ENCODE assay signal across 29 cellular contexts in the genomic region with DNA sequence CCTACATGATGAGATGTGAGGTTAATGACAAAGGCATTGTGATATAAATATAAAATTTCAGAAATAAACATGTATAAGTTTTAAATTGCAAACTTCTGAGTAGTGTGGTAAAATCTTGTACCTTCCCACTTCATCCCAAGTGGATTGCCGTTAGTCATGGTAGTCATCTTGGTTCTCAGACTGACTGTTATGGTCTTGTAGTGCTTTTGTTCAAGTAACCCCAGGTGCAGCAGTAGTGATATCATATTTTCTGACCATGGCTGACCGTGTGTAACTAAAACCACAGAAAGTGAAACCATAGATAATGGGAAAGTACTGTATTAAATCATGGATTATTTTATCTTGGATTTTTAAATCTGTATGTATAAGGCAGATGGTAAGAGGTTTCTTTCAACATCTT.
"Had no signal": no experiment of that assay in that cellular context is flagged by ENCODE, and none has a peak within 500 bp of the region (broad histone marks: within the 10 kb centered on the region; RNA-seq: fewer than 3 reads in every experiment).

No MANE protein-coding gene starts in this region.

- DNase-seq: activated CD4-positive, alpha-beta T cell treated with anti-CD3 and anti-CD28 coated beads for 4 hours; activated CD8-positive, alpha-beta memory T cell treated with anti-CD3 and anti-CD28 coated beads, Interleukin-2, amount 50 U/mL, for 4 hours; activated CD8-positive, alpha-beta T cell treated with anti-CD3 and anti-CD28 coated beads for 36 hours; activated gamma-delta T cell treated with Interleukin-2 at 50 U/mL for 16 hours; activated naive CD4-positive, alpha-beta T cell treated with anti-CD3 and anti-CD28 coated beads, Interleukin-2, amount 10 ng/mL, durations not matched to agents 7 days and 5 days; activated naive CD8-positive, alpha-beta T cell treated with anti-CD3 and anti-CD28 coated beads for 36 hours; activated T-cell treated with anti-CD3 and anti-CD28 coated beads, Interleukin-2, amount 50 U/mL, for 72 hours; anterior cingulate cortex; cerebellar nuclear complex; colonic mucosa; MG63; MV-4-11; NCI-H1092 treated with DMSO at 0.1 percent for 48 hours; NCI-H1417 treated with DMSO at 0.1 percent for 48 hours; NCI-H1694; NCI-H2029; NCI-H345; NCI-H510A; NCI-H526 treated with DMSO at 0.1 percent for 48 hours; NCI-H82; Right ventricle myocardium superior had no signal

- ATAC-seq: activated CD4-positive, CD25-positive, alpha-beta regulatory T cell treated with anti-CD3 and anti-CD28 coated beads, Interleukin-2, amount 50 U/mL, for 24 hours; activated CD8-positive, alpha-beta T cell treated with anti-CD3 and anti-CD28 coated beads for 36 hours; activated T-cell treated with anti-CD3 and anti-CD28 coated beads, Interleukin-2, amount 50 U/mL, for 72 hours; Panc1; SK-N-SH treated with all-trans-retinoic acid at 6 μM for 48 hours had no signal

- H3K4me3 ChIP-seq: cardiac muscle cell, colonic mucosa, MG63, SJSA1 had no signal

- H3K27ac Mint-ChIP-seq: activated CD8-positive, alpha-beta T cell treated with anti-CD3 and anti-CD28 coated beads for 36 hours; activated naive CD4-positive, alpha-beta T cell treated with anti-CD3 and anti-CD28 coated beads, Interleukin-2, amount 10 ng/mL, durations not matched to agents 7 days and 5 days; activated naive CD8-positive, alpha-beta T cell treated with anti-CD3 and anti-CD28 coated beads for 36 hours; activated T-cell treated with anti-CD3 and anti-CD28 coated beads, Interleukin-2, amount 50 U/mL, for 72 hours; activated T-helper 2 cell treated with anti-CD3 and anti-CD28 coated beads, Interferon-gamma antibody, Interleukin-2, Interleukin-4, amounts not matched to agents 10 μg/mL and 5 μg/mL and 100 μg/mL, durations not matched to agents 14 hours and 24 hours and 36 hours; brain; T-helper 1 cell treated with Interleukin-12 subunit alpha and Interleukin-12 subunit beta and Interleukin-4 antibody, amounts not matched to agents 30 μg/mL and 1 μg/mL, for 36 hours had no signal

- H3K36me3 Mint-ChIP-seq: activated naive CD4-positive, alpha-beta T cell treated with anti-CD3 and anti-CD28 coated beads, Interleukin-2, amount 10 ng/mL, durations not matched to agents 7 days and 5 days; activated naive CD8-positive, alpha-beta T cell treated with anti-CD3 and anti-CD28 coated beads for 36 hours; brain had no signal

- H3K4me1 Mint-ChIP-seq: activated naive CD4-positive, alpha-beta T cell treated with anti-CD3 and anti-CD28 coated beads, Interleukin-2, amount 10 ng/mL, durations not matched to agents 7 days and 5 days; activated naive CD8-positive, alpha-beta T cell treated with anti-CD3 and anti-CD28 coated beads for 36 hours; brain had no signal

- H3K4me3 Mint-ChIP-seq: activated CD8-positive, alpha-beta T cell treated with anti-CD3 and anti-CD28 coated beads for 36 hours; activated naive CD4-positive, alpha-beta T cell treated with anti-CD3 and anti-CD28 coated beads, Interleukin-2, amount 10 ng/mL, durations not matched to agents 7 days and 5 days; activated naive CD8-positive, alpha-beta T cell treated with anti-CD3 and anti-CD28 coated beads for 36 hours; activated T-cell treated with anti-CD3 and anti-CD28 coated beads, Interleukin-2, amount 50 U/mL, for 72 hours; brain; T-helper 1 cell treated with Interleukin-12 subunit alpha and Interleukin-12 subunit beta and Interleukin-4 antibody, amounts not matched to agents 30 μg/mL and 1 μg/mL, for 36 hours had no signal

- H3K27me3 Mint-ChIP-seq: activated CD8-positive, alpha-beta T cell treated with anti-CD3 and anti-CD28 coated beads for 36 hours; activated naive CD4-positive, alpha-beta T cell treated with anti-CD3 and anti-CD28 coated beads, Interleukin-2, amount 10 ng/mL, durations not matched to agents 7 days and 5 days; activated naive CD8-positive, alpha-beta T cell treated with anti-CD3 and anti-CD28 coated beads for 36 hours; brain had no signal
